In the genomic region with DNA sequence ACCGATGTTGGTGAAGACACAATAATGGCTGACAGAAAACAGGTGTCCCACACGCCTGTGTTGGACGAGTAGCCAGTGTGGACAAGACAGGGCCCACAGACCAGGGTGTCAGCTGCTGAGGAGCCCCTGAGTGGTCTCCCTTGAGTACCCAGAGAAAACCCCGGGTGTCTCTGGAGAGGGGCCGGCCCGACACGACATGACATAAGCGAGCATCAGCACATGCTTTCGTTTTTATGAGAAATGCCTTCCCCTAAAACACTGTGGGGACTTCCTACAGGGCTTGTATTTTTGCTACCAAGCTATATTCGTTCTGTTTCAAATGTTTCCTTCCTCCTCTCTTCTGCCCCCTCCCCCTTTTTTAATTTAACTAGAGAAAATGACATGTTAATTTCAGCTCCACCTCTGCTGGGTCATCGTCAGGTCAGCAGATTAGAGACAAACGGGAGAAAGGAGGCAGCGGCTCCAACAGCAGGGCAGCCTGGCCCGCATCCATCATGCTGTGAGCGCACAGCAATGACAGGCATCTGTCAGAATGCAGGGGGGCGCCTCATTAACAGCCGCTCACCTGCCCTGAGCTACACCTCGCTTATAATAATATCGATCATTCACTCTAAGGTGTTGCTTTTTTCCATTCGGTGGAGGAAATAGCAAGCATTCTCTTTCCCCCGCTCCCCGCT, we compare ENCODE assay signal across 9 cellular contexts.
DNase-seq lines count a peak whose midpoint lies in the region; ATAC-seq and TF ChIP-seq lines count a peak whose summit lies in the region.
"Had no signal": no experiment of that assay in that cellular context is flagged by ENCODE, and none has a peak within 500 bp of the region (broad histone marks: within the 10 kb centered on the region; RNA-seq: fewer than 3 reads in every experiment).

No MANE protein-coding gene starts in this region.

- H3K27me3 ChIP-seq in right cardiac atrium (ENCODE audit: control insufficient read depth, insufficient read depth) (no peaks in the 10 kb centered on the region), smooth muscle cell (ENCODE audit: low read depth) (no peaks in the 10 kb centered on the region)

- H3K9me3 Mint-ChIP-seq in stimulated activated naive CD8-positive, alpha-beta T cell treated with anti-CD3 and anti-CD28 coated beads, Interleukin-15, amount 100 ng/mL, for 72 hours, result no peaks in the 10 kb centered on the region

- WGBS in right cardiac atrium, result 22% methylated on average over 22 of the region's 22 CpGs
- 79% methylated on average over 22 of the region's 22 CpGs for WGBS in smooth muscle cell (ENCODE audit: low lambda C conversion rate)

- H3K79me2 ChIP-seq in smooth muscle cell (ENCODE audit: low read depth), result no peaks in the 10 kb centered on the region

- H3K9me3 ChIP-seq in right cardiac atrium (ENCODE audit: control insufficient read depth, low read length) (no peaks in the 10 kb centered on the region), smooth muscle cell (replicated peaks; ENCODE audit: low read depth) (no peaks in the 10 kb centered on the region)

- peak overlapping the region; percentile 66 to 68 for H3K4me3 Mint-ChIP-seq in stimulated activated naive CD8-positive, alpha-beta T cell treated with anti-CD3 and anti-CD28 coated beads, Interleukin-15, amount 100 ng/mL, for 72 hours

- H3K36me3 ChIP-seq in smooth muscle cell (ENCODE audit: low read depth), result no peaks in the 10 kb centered on the region

- H2AFZ ChIP-seq in smooth muscle cell (ENCODE audit: low read depth), result no peak overlapping the region

- H3K4me1 Mint-ChIP-seq in stimulated activated naive CD8-positive, alpha-beta T cell treated with anti-CD3 and anti-CD28 coated beads, Interleukin-15, amount 100 ng/mL, for 72 hours, result peaks cover 21% of the 10 kb centered on the region

- ATAC-seq in right cardiac atrium (peak in 1 of 2 donors; percentile 31), GM21619 (IDR thresholded peaks at IDR 0.05; ENCODE audit: unreplicated experiment) (no peak)
- ATAC-seq in stimulated activated naive CD8-positive, alpha-beta T cell treated with anti-CD3 and anti-CD28 coated beads, Interleukin-15, amount 100 ng/mL, for 72 hours, result peak; percentile 70

- in situ Hi-C loops in ACHN (cut with HindIII; ENCODE audit: low pct_ligation_motif_present, low pct_unique_long_range_greater_than_20kb, low sequenced_read_pairs), result no loop called here

- peak overlapping the region; percentile 72 to 84 for H3K27ac Mint-ChIP-seq in stimulated activated naive CD8-positive, alpha-beta T cell treated with anti-CD3 and anti-CD28 coated beads, Interleukin-15, amount 100 ng/mL, for 72 hours

- no peak for TF ChIP-seq CTCF in smooth muscle cell (IDR thresholded peaks at IDR 0.05; ENCODE audit: borderline replicate concordance, insufficient read depth, poor library complexity, severe bottlenecking)

- peak; percentile 23 for DNase-seq in NCI-H1436 (lab: John Stamatoyannopoulos, UW)
- no peak for DNase-seq in NCI-H1436 treated with DMSO at 0.1 percent for 48 hours (lab: John Stamatoyannopoulos, UW)
- peak; percentile 18 for DNase-seq in NCI-H2227 (lab: John Stamatoyannopoulos, UW; ENCODE audit: unreplicated experiment)
- peak in 2 of 3 donors; percentile 15 to 56 for DNase-seq in right cardiac atrium
- DNase-seq in stimulated activated naive CD8-positive, alpha-beta T cell treated with anti-CD3 and anti-CD28 coated beads, Interleukin-15, amount 100 ng/mL, for 72 hours, result peak in 1 of 2 donors; percentile 18
- no peak for DNase-seq in ACHN
- no peak for DNase-seq in smooth muscle cell (lab: John Stamatoyannopoulos, UW; ENCODE audit: unreplicated experiment)
- DNase-seq: stimulated activated CD4-positive, alpha-beta T cell treated with anti-CD3 and anti-CD28 coated beads, Interleukin-12 subunit alpha, Interleukin-12 subunit beta, amount 100 ng/mL, for 4 hours had no signal

- intact Hi-C loops in right cardiac atrium (cut with DNase I), result no loop called here

- no peaks in the 10 kb centered on the region for H3F3A ChIP-seq in smooth muscle cell (ENCODE audit: low read depth)

- H4K20me1 ChIP-seq in smooth muscle cell (ENCODE audit: low read depth), result no peaks in the 10 kb centered on the region

- no peak overlapping the region for H3K4me2 ChIP-seq in smooth muscle cell

- no peaks in the 10 kb centered on the region for H3K4me1 ChIP-seq in right cardiac atrium (ENCODE audit: control insufficient read depth, insufficient read depth, low read length)
- peaks cover 11% of the 10 kb centered on the region for H3K4me1 ChIP-seq in smooth muscle cell (ENCODE audit: low read depth)

- no peak overlapping the region for H3K9ac ChIP-seq in smooth muscle cell (ENCODE audit: low read depth)

- H3K4me3 ChIP-seq in right cardiac atrium (ENCODE audit: low read length), result peak overlapping the region; percentile 36
- H3K4me3 ChIP-seq in smooth muscle cell, result no peak overlapping the region

- H3K27ac ChIP-seq in right cardiac atrium (ENCODE audit: low read length) (no peak overlapping the region), smooth muscle cell (ENCODE audit: low read depth) (no peak overlapping the region)

- peaks cover 19% of the 10 kb centered on the region for H3K27me3 Mint-ChIP-seq in stimulated activated naive CD8-positive, alpha-beta T cell treated with anti-CD3 and anti-CD28 coated beads, Interleukin-15, amount 100 ng/mL, for 72 hours

Comparison
In these comparisons a context has a peak if more than half of its experiments do, and no peak if none do; other contexts are left out.
1. DNase-seq: peak in NCI-H1436 (single experiment), NCI-H2227 (single experiment) and right cardiac atrium (2 of 3); none in NCI-H1436 treated with DMSO at 0.1 percent for 48 hours (single experiment), ACHN (single experiment) and smooth muscle cell (single experiment).